ENCODE assay signal across 1 cellular context in genomic region chr20:6956574-6956973, GRCh38.
TF ChIP-seq lines count a peak whose summit lies in the region.

No MANE protein-coding gene starts in this region.

TF ChIP-seq in GM12878, 131 proteins besides CTCF, POLR2A, EP300 and RAD21:
- peak; percentile 22; the same call in 1 of the 2 replicates for TF ChIP-seq ATF7 (IDR thresholded peaks at IDR 0.05; ENCODE audit: low read depth)
- no peak for TF ChIP-seq MEF2B (IDR thresholded peaks at IDR 0.05; ENCODE audit: partially characterized antibody, poor library complexity, severe bottlenecking)
- TF ChIP-seq EGR1 (IDR thresholded peaks at IDR 0.05; ENCODE audit: borderline replicate concordance in 1 of 2, low read depth in 2 of 2, low read length in 2 of 2), result no peak
- TF ChIP-seq, protein P1, sequence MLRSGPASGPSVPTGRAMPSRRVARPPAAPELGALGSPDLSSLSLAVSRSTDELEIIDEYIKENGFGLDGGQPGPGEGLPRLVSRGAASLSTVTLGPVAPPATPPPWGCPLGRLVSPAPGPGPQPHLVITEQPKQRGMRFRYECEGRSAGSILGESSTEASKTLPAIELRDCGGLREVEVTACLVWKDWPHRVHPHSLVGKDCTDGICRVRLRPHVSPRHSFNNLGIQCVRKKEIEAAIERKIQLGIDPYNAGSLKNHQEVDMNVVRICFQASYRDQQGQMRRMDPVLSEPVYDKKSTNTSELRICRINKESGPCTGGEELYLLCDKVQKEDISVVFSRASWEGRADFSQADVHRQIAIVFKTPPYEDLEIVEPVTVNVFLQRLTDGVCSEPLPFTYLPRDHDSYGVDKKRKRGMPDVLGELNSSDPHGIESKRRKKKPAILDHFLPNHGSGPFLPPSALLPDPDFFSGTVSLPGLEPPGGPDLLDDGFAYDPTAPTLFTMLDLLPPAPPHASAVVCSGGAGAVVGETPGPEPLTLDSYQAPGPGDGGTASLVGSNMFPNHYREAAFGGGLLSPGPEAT (IDR thresholded peaks at IDR 0.05; ENCODE audit: low read depth), result peak; percentile 31; the same call in 1 of the 2 replicates
- peak; percentile 74 for TF ChIP-seq IKZF1 (conservative IDR thresholded peaks at IDR 0.05)
- TF ChIP-seq IKZF2 (IDR thresholded peaks at IDR 0.05), result peak; percentile 61 to 66; a peak in 3 of 4 replicates
